Comparison of ENCODE assay signal across 13 cellular contexts in the genomic region with DNA sequence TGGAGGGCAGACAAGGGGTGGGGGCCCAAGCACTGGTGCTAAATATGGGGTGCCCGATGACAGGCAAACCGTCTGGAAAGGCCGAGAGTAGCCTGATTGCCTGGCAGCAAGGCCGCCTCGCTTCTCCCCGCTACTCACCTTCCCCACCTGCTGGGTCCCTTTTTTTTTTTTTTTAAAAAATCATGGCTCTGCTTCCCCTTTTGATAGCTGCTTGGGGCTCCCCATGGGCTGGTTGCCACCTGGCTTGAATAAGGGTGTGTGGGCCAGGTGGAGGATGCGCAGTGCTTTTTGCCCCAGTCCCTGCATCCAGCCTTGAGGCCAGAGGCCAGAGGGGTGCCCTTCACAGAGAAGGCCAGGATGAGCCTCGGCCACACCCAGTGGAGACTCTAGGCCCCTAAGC.
DNase-seq lines count a peak whose midpoint lies in the region; ATAC-seq and TF ChIP-seq lines count a peak whose summit lies in the region.
"Had no signal": no experiment of that assay in that cellular context is flagged by ENCODE, and none has a peak within 500 bp of the region (broad histone marks: within the 10 kb centered on the region; RNA-seq: fewer than 3 reads in every experiment).

No MANE protein-coding gene starts in this region.

- no peaks in the 10 kb centered on the region for H3K79me2 ChIP-seq in KMS-11 (ENCODE audit: insufficient read depth, low read depth)

- no peaks in the 10 kb centered on the region for H4K20me1 ChIP-seq in KMS-11 (ENCODE audit: insufficient read depth)

- no peak overlapping the region for H2AFZ ChIP-seq in KMS-11 (ENCODE audit: low read depth)

- no peaks in the 10 kb centered on the region for H3K27me3 ChIP-seq in KMS-11 (ENCODE audit: insufficient read depth, low read depth)
- no peaks in the 10 kb centered on the region for H3K27me3 ChIP-seq in lower lobe of right lung (ENCODE audit: low read depth)
- no peaks in the 10 kb centered on the region for H3K27me3 ChIP-seq in upper lobe of right lung
- H3K27me3 ChIP-seq: Peyer's patch had no signal

- H3K4me1 ChIP-seq in KMS-11 (ENCODE audit: low read depth, poor library complexity, severe bottlenecking) = peaks cover 46% of the 10 kb centered on the region
- peaks cover 45% of the 10 kb centered on the region for H3K4me1 ChIP-seq in lower lobe of right lung
- H3K4me1 ChIP-seq in upper lobe of right lung = peaks cover 25% of the 10 kb centered on the region

- TF ChIP-seq CTCF in KMS-11 (conservative IDR thresholded peaks at IDR 0.05; ENCODE audit: low read depth, low read length) (no peak), lower lobe of right lung (IDR thresholded peaks at IDR 0.05) (no peak), upper lobe of right lung (IDR thresholded peaks at IDR 0.05) (no peak)

- no peak overlapping the region for H3K9ac ChIP-seq in KMS-11

- H3K27ac ChIP-seq in KMS-11 = peak overlapping the region; percentile 97; the same call in 1 of the 2 replicates
- H3K27ac ChIP-seq in lower lobe of right lung = peak overlapping the region; percentile 39
- H3K27ac ChIP-seq in upper lobe of right lung = peak overlapping the region; percentile 36
- H3K27ac ChIP-seq: Peyer's patch had no signal

- ATAC-seq in lower lobe of right lung = no peak
- no peak for ATAC-seq in upper lobe of right lung
- no peak for ATAC-seq in HG03045 (IDR thresholded peaks at IDR 0.05; ENCODE audit: unreplicated experiment)

- intact Hi-C loops in lower lobe of right lung (cut with DNase I) = no loop called here
- intact Hi-C loops in upper lobe of right lung (cut with DNase I) = no loop called here

- peak; percentile 80 for DNase-seq in RPMI8226
- DNase-seq in lower lobe of right lung = no peak
- no peak for DNase-seq in upper lobe of right lung
- no peak for DNase-seq in epidermal melanocyte (ENCODE audit: insufficient read length, low spot score)
- DNase-seq in nucleus accumbens (lab: John Stamatoyannopoulos, UW) = no peak
- DNase-seq: GOT3, NCI-H1092, NCI-H146, NCI-H774, Peyer's patch, SHP77 had no signal

- H3K4me2 ChIP-seq in KMS-11 = no peak overlapping the region

- no peaks in the 10 kb centered on the region for H3K36me3 ChIP-seq in KMS-11 (ENCODE audit: insufficient read depth)
- H3K36me3 ChIP-seq in lower lobe of right lung = no peaks in the 10 kb centered on the region
- H3K36me3 ChIP-seq in upper lobe of right lung = no peaks in the 10 kb centered on the region
- H3K36me3 ChIP-seq: Peyer's patch had no signal

- H3K9me3 ChIP-seq in lower lobe of right lung = no peaks in the 10 kb centered on the region
- no peaks in the 10 kb centered on the region for H3K9me3 ChIP-seq in upper lobe of right lung
- H3K9me3 ChIP-seq: Peyer's patch had no signal

- H3K4me3 ChIP-seq in KMS-11 (IDR thresholded peaks at IDR 0.05; ENCODE audit: insufficient read depth, low read depth, low read length) (no peak overlapping the region), lower lobe of right lung (no peak overlapping the region), upper lobe of right lung (no peak overlapping the region)
- H3K4me3 ChIP-seq: Peyer's patch had no signal

Comparison
In these comparisons a context has a peak if more than half of its experiments do, and no peak if none do; other contexts are left out.
1. H3K27ac ChIP-seq: peak in every context shown above with its lines; median percentile 97 in KMS-11; 39 in lower lobe of right lung; 36 in upper lobe of right lung.